In genomic region chr16:72198641-72199250, GRCh38 we compare ENCODE assay signal across 1 cellular context.
TF ChIP-seq lines count a peak whose summit lies in the region.

No MANE protein-coding gene starts in this region.

TF ChIP-seq in SK-N-SH, 30 proteins besides CTCF, POLR2A, EP300 and RAD21 (continued from another document):
- TF ChIP-seq ZBTB33 (IDR thresholded peaks at IDR 0.05; ENCODE audit: borderline replicate concordance, low read depth) (no peak), TAF1 (IDR thresholded peaks at IDR 0.05; ENCODE audit: borderline replicate concordance, low read depth, low read length) (no peak), GATA2 (CRISPR knock-in tag; IDR thresholded peaks at IDR 0.05) (peak; percentile 99), MEF2A (IDR thresholded peaks at IDR 0.05; ENCODE audit: borderline replicate concordance, low read depth) (no peak), FOXM1 (IDR thresholded peaks at IDR 0.05; ENCODE audit: low read depth) (no peak), EZH2phosphoT487 (IDR thresholded peaks at IDR 0.05; ENCODE audit: borderline replicate concordance, low read depth) (no peak), NRF1 (IDR thresholded peaks at IDR 0.05; ENCODE audit: low read depth, low read length) (peak; percentile 16; the same call in 1 of the 2 replicates)
- TF ChIP-seq, protein P1, sequence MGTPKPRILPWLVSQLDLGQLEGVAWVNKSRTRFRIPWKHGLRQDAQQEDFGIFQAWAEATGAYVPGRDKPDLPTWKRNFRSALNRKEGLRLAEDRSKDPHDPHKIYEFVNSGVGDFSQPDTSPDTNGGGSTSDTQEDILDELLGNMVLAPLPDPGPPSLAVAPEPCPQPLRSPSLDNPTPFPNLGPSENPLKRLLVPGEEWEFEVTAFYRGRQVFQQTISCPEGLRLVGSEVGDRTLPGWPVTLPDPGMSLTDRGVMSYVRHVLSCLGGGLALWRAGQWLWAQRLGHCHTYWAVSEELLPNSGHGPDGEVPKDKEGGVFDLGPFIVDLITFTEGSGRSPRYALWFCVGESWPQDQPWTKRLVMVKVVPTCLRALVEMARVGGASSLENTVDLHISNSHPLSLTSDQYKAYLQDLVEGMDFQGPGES (IDR thresholded peaks at IDR 0.05; ENCODE audit: low read depth, low read length): no peak
TF ChIP-seq in SK-N-SH: peak in this region for 8.
